In the genomic region with DNA sequence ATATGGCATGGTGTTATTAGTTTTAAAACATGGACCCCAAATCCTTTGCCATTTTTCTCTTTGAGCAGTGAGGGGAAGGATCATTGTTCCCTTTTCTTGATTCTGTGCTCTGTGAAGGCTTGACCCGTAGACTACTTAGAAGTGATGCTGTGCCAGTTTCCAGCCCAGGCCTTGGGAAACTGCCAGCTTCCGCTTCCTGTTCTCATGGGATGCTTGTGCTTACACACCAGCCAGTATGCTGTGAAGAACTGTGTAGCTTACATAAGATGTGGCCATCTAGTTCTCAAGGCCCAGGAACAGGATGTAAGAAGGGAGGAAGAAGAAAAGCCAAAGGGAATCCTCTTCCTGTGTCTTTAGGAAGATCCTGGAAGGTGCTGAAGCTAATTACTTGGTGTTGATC, we compare ENCODE assay signal across 10 cellular contexts.
DNase-seq lines count a peak whose midpoint lies in the region; ATAC-seq lines count a peak whose summit lies in the region.
"Had no signal": no experiment of that assay in that cellular context is flagged by ENCODE, and none has a peak within 500 bp of the region (broad histone marks: within the 10 kb centered on the region; RNA-seq: fewer than 3 reads in every experiment).

No MANE protein-coding gene starts in this region.

- no peak overlapping the region for H3K4me3 Mint-ChIP-seq in activated CD8-positive, alpha-beta T cell treated with anti-CD3 and anti-CD28 coated beads, Interleukin-2, amount 10 ng/mL, durations not matched to agents 7 days and 5 days

- no peak for ATAC-seq in activated CD8-positive, alpha-beta T cell treated with anti-CD3 and anti-CD28 coated beads, Interleukin-2, amount 10 ng/mL, durations not matched to agents 7 days and 5 days
- ATAC-seq: stimulated activated naive CD8-positive, alpha-beta T cell treated with anti-CD3 and anti-CD28 coated beads, Interleukin-15, Interleukin-2, amounts not matched to agents 100 U/mL and 50 U/mL, for 24 hours had no signal

- H3K9me3 Mint-ChIP-seq in activated CD8-positive, alpha-beta T cell treated with anti-CD3 and anti-CD28 coated beads, Interleukin-2, amount 10 ng/mL, durations not matched to agents 7 days and 5 days (ENCODE audit: insufficient read depth): no peaks in the 10 kb centered on the region

- intact Hi-C loops in head of caudate nucleus (cut with DNase I): no loop called here

- POLR2A ChIA-PET in activated CD8-positive, alpha-beta T cell treated with anti-CD3 and anti-CD28 coated beads, Interleukin-2, amount 10 ng/mL, durations not matched to agents 7 days and 5 days (lab: Charles Lee): interaction anchor here (1.6 kb wide), 1 partner anchor 15 kb away, joined by 4 read pairs; no protein-coding TSS in a partner anchor

- H3K4me1 Mint-ChIP-seq in activated CD8-positive, alpha-beta T cell treated with anti-CD3 and anti-CD28 coated beads, Interleukin-2, amount 10 ng/mL, durations not matched to agents 7 days and 5 days (ENCODE audit: low read depth): no peaks in the 10 kb centered on the region

- H3K27me3 Mint-ChIP-seq in activated CD8-positive, alpha-beta T cell treated with anti-CD3 and anti-CD28 coated beads, Interleukin-2, amount 10 ng/mL, durations not matched to agents 7 days and 5 days (ENCODE audit: low read depth): no peaks in the 10 kb centered on the region

- CTCF ChIA-PET in activated CD8-positive, alpha-beta T cell treated with anti-CD3 and anti-CD28 coated beads, Interleukin-2, amount 10 ng/mL, durations not matched to agents 7 days and 5 days (lab: Charles Lee): interaction anchor here (1.0 kb wide), 1 partner anchor 245 kb away, joined by 3 read pairs; no protein-coding TSS in a partner anchor

- peaks cover 2% of the 10 kb centered on the region for H3K36me3 Mint-ChIP-seq in activated CD8-positive, alpha-beta T cell treated with anti-CD3 and anti-CD28 coated beads, Interleukin-2, amount 10 ng/mL, durations not matched to agents 7 days and 5 days (ENCODE audit: low read depth)

- peak; percentile 55 for DNase-seq in ELR (ENCODE audit: low read depth)
- DNase-seq in amniotic epithelial cell (ENCODE audit: low read depth): peak; percentile 44
- peak; percentile 21 to 79 (median 62) for DNase-seq in head of caudate nucleus
- peak; percentile 39 for DNase-seq in putamen (ENCODE audit: low spot score)
- DNase-seq in HuH-7 (ENCODE audit: low spot score): no peak
- no peak for DNase-seq in activated CD8-positive, alpha-beta T cell treated with anti-CD3 and anti-CD28 coated beads, Interleukin-2, amount 10 ng/mL, durations not matched to agents 7 days and 5 days
- no peak for DNase-seq in NCI-H1436 treated with DMSO at 0.1 percent for 48 hours (lab: John Stamatoyannopoulos, UW)
- DNase-seq in activated T-cell treated with anti-CD3 and anti-CD28 coated beads, Interleukin-2, amount 50 U/mL, for 1 hour: no peak
- DNase-seq: erythroblast; stimulated activated naive CD8-positive, alpha-beta T cell treated with anti-CD3 and anti-CD28 coated beads, Interleukin-15, Interleukin-2, amounts not matched to agents 100 U/mL and 50 U/mL, for 24 hours had no signal

- no peak overlapping the region for H3K27ac Mint-ChIP-seq in activated CD8-positive, alpha-beta T cell treated with anti-CD3 and anti-CD28 coated beads, Interleukin-2, amount 10 ng/mL, durations not matched to agents 7 days and 5 days

Comparison
In these comparisons a context has a peak if more than half of its experiments do, and no peak if none do; other contexts are left out.
1. DNase-seq: peak in ELR (single experiment), amniotic epithelial cell (single experiment), head of caudate nucleus (42 of 42) and putamen (single experiment); none in HuH-7 (single experiment), activated CD8-positive, alpha-beta T cell treated with anti-CD3 and anti-CD28 coated beads, Interleukin-2, amount 10 ng/mL, durations not matched to agents 7 days and 5 days (single experiment), NCI-H1436 treated with DMSO at 0.1 percent for 48 hours (single experiment) and activated T-cell treated with anti-CD3 and anti-CD28 coated beads, Interleukin-2, amount 50 U/mL, for 1 hour (single experiment).